Comparison of ENCODE assay signal across 33 cellular contexts in genomic region chr2:38070438-38070837, GRCh38. TPM values are rescaled to one million over a fixed set of nuclear protein-coding genes. Genes with fewer than 3 reads are reported as not detected.
DNase-seq lines count a peak whose midpoint lies in the region; ATAC-seq, FAIRE-seq and TF ChIP-seq lines count a peak whose summit lies in the region.
"Had no signal": no experiment of that assay in that cellular context is flagged by ENCODE, and none has a peak within 500 bp of the region (broad histone marks: within the 10 kb centered on the region; RNA-seq: fewer than 3 reads in every experiment).

No MANE protein-coding gene starts in this region.

- peak overlapping the region; percentile 19 for H3K4me2 ChIP-seq in astrocyte (ENCODE audit: low read length)
- peak overlapping the region; percentile 54 for H3K4me2 ChIP-seq in mesenchymal stem cell (ENCODE audit: low read length, poor library complexity, severe bottlenecking)

- no peak overlapping the region for H2BK15ac ChIP-seq in mesenchymal stem cell (ENCODE audit: low read depth, poor library complexity, severe bottlenecking)

- no peak overlapping the region for H2BK12ac ChIP-seq in mesenchymal stem cell (ENCODE audit: low read length in 2 of 2)

- WGBS in mesenchymal stem cell, result 94% methylated on average over 3 of the region's 3 CpGs

- no peak for ATAC-seq in HG03196 (IDR thresholded peaks at IDR 0.05; ENCODE audit: unreplicated experiment)
- ATAC-seq: activated CD4-positive, alpha-beta T cell treated with anti-CD3 and anti-CD28 coated beads for 36 hours; activated CD8-positive, alpha-beta T cell treated with anti-CD3 and anti-CD28 coated beads for 36 hours; HepG2; naive thymus-derived CD4-positive, alpha-beta T cell had no signal

- H3K27ac ChIP-seq in astrocyte (ENCODE audit: low read depth, low read length), result no peak overlapping the region
- H3K27ac ChIP-seq in mesenchymal stem cell (ENCODE audit: low read length, poor library complexity, severe bottlenecking), result peak overlapping the region; percentile 59
- H3K27ac ChIP-seq in uterus, result peak overlapping the region; percentile 93 to 97
- no peak overlapping the region for H3K27ac ChIP-seq in coronary artery
- H3K27ac ChIP-seq: epithelial cell of prostate, sigmoid colon, SJCRH30, transverse colon, VCaP had no signal

- H3K4me1 ChIP-seq in astrocyte (ENCODE audit: insufficient read depth, low read length) (no peaks in the 10 kb centered on the region), mesenchymal stem cell (ENCODE audit: control insufficient read depth, insufficient read depth, low read depth, low read length) (peaks cover 9% of the 10 kb centered on the region), uterus (no peaks in the 10 kb centered on the region)
- H3K4me1 ChIP-seq: SJCRH30 had no signal

- no peak overlapping the region for H3K27ac Mint-ChIP-seq in T-helper 2 cell treated with Interferon-gamma antibody and Interleukin-4, amounts not matched to agents 5 μg/mL and 100 μg/mL, for 36 hours
- H3K27ac Mint-ChIP-seq in astrocyte (ENCODE audit: unreplicated experiment), result no peak overlapping the region
- H3K27ac Mint-ChIP-seq: activated CD4-positive, alpha-beta T cell treated with anti-CD3 and anti-CD28 coated beads for 36 hours; activated CD8-positive, alpha-beta T cell treated with anti-CD3 and anti-CD28 coated beads for 36 hours; activated naive CD4-positive, alpha-beta T cell treated with anti-CD3 and anti-CD28 coated beads, Interleukin-2, amount 10 ng/mL, durations not matched to agents 7 days and 5 days; B cell; CD8-positive, alpha-beta memory T cell; naive thymus-derived CD4-positive, alpha-beta T cell had no signal

- peaks cover 17% of the 10 kb centered on the region for H4K20me1 ChIP-seq in astrocyte (ENCODE audit: insufficient read depth, low read length)

- H3K27me3 ChIP-seq in astrocyte (ENCODE audit: insufficient read depth, low read length) (peaks cover 31% of the 10 kb centered on the region), mesenchymal stem cell (ENCODE audit: control insufficient read depth in 1 of 2, insufficient read depth in 1 of 2, low read length in 2 of 2) (no peaks in the 10 kb centered on the region), uterus (no peaks in the 10 kb centered on the region)

- no peak overlapping the region for H3K14ac ChIP-seq in mesenchymal stem cell (ENCODE audit: low read length in 2 of 2)

- peaks cover 10% of the 10 kb centered on the region for H3K4me1 Mint-ChIP-seq in T-helper 2 cell treated with Interferon-gamma antibody and Interleukin-4, amounts not matched to agents 5 μg/mL and 100 μg/mL, for 36 hours (ENCODE audit: low read depth)
- peaks cover 2% of the 10 kb centered on the region for H3K4me1 Mint-ChIP-seq in astrocyte (ENCODE audit: low read depth, unreplicated experiment)

- no peak overlapping the region for H3K18ac ChIP-seq in mesenchymal stem cell (ENCODE audit: low read depth in 1 of 2, low read length in 2 of 2)

- H3K9ac ChIP-seq in astrocyte (ENCODE audit: low read length) (no peak overlapping the region), mesenchymal stem cell (ENCODE audit: low read length) (peak overlapping the region; percentile 62)

- no peak overlapping the region for H3K4me3 ChIP-seq in astrocyte (ENCODE audit: insufficient read depth, low read depth, low read length)
- H3K4me3 ChIP-seq in mesenchymal stem cell (ENCODE audit: insufficient read depth in 1 of 2, low read depth in 1 of 2, low read length in 2 of 2), result peak overlapping the region in 1 of 2 experiments; percentile 82
- H3K4me3 ChIP-seq in uterus, result no peak overlapping the region
- H3K4me3 ChIP-seq in coronary artery, result no peak overlapping the region
- H3K4me3 ChIP-seq: sigmoid colon, SJCRH30, transverse colon had no signal

- H3K9me3 ChIP-seq in astrocyte (ENCODE audit: insufficient read depth, low read depth, low read length), result no peaks in the 10 kb centered on the region
- H3K9me3 ChIP-seq in mesenchymal stem cell (ENCODE audit: control insufficient read depth, low read length), result no peaks in the 10 kb centered on the region
- H3K9me3 ChIP-seq in uterus, result no peaks in the 10 kb centered on the region
- H3K9me3 ChIP-seq: sigmoid colon, SJCRH30, transverse colon had no signal

- H3K9me3 Mint-ChIP-seq in T-helper 2 cell treated with Interferon-gamma antibody and Interleukin-4, amounts not matched to agents 5 μg/mL and 100 μg/mL, for 36 hours, result no peaks in the 10 kb centered on the region
- H3K9me3 Mint-ChIP-seq in astrocyte (ENCODE audit: unreplicated experiment), result peaks cover 5% of the 10 kb centered on the region
- H3K9me3 Mint-ChIP-seq: activated CD8-positive, alpha-beta T cell treated with anti-CD3 and anti-CD28 coated beads for 36 hours; activated naive CD4-positive, alpha-beta T cell treated with anti-CD3 and anti-CD28 coated beads, Interleukin-2, amount 10 ng/mL, durations not matched to agents 7 days and 5 days; CD8-positive, alpha-beta memory T cell had no signal

- intact Hi-C loops in uterus (cut with DNase I; ENCODE audit: low total_unique reads), result no loop called here

- TF ChIP-seq CTCF in astrocyte (IDR thresholded peaks at IDR 0.05; ENCODE audit: insufficient read depth, low read depth, low read length) (no peak), uterus (IDR thresholded peaks at IDR 0.05) (no peak), coronary artery (IDR thresholded peaks at IDR 0.05) (no peak)

- peaks cover 30% of the 10 kb centered on the region for H3K36me3 Mint-ChIP-seq in T-helper 2 cell treated with Interferon-gamma antibody and Interleukin-4, amounts not matched to agents 5 μg/mL and 100 μg/mL, for 36 hours (ENCODE audit: low read depth)
- peaks cover 8% of the 10 kb centered on the region for H3K36me3 Mint-ChIP-seq in astrocyte (ENCODE audit: low read depth, unreplicated experiment)

- H4K91ac ChIP-seq in mesenchymal stem cell (ENCODE audit: low read length), result no peak overlapping the region

- no peak overlapping the region for H2BK5ac ChIP-seq in mesenchymal stem cell (ENCODE audit: low read depth, low read length, poor library complexity, severe bottlenecking)

- DNase-seq in T-helper 2 cell treated with Interferon-gamma antibody and Interleukin-4, amounts not matched to agents 5 μg/mL and 100 μg/mL, for 36 hours (ENCODE audit: low spot score), result no peak
- no peak for DNase-seq in T-helper 2 cell
- no peak for DNase-seq in astrocyte (ENCODE audit: low read depth)
- no peak for DNase-seq in mesenchymal stem cell
- DNase-seq in uterus, result no peak
- no peak for DNase-seq in coronary artery (ENCODE audit: low spot score)
- DNase-seq in 8988T, result no peak
- DNase-seq: activated CD4-positive, alpha-beta T cell treated with anti-CD3 and anti-CD28 coated beads for 36 hours; activated CD8-positive, alpha-beta memory T cell treated with anti-CD3 and anti-CD28 coated beads, Interleukin-2, amount 50 U/mL, for 48 hours; activated CD8-positive, alpha-beta T cell treated with anti-CD3 and anti-CD28 coated beads for 36 hours; activated naive CD4-positive, alpha-beta T cell treated with anti-CD3 and anti-CD28 coated beads, Interleukin-2, amount 10 ng/mL, durations not matched to agents 7 days and 5 days; CD8-positive, alpha-beta memory T cell; DMS153; effector memory CD4-positive, alpha-beta T cell; H7; Karpas-422; naive thymus-derived CD4-positive, alpha-beta T cell; NCI-H446; nucleus accumbens; sigmoid colon; SJCRH30; stimulated activated CD4-positive, alpha-beta T cell treated with anti-CD3 and anti-CD28 coated beads, Interleukin-12 subunit alpha, Interleukin-12 subunit beta, amount 100 ng/mL, for 4 hours; stimulated activated CD4-positive, alpha-beta T cell treated with anti-CD3 and anti-CD28 coated beads, Interleukin-4, amount 100 ng/mL, for 1 hour; SW 1271; T1000; transverse colon had no signal

- TF ChIP-seq POLR2A in uterus (IDR thresholded peaks at IDR 0.05), result no peak

- H2BK120ac ChIP-seq in mesenchymal stem cell (ENCODE audit: low read depth, low read length), result no peak overlapping the region

- peaks cover 31% of the 10 kb centered on the region for H3K27me3 Mint-ChIP-seq in T-helper 2 cell treated with Interferon-gamma antibody and Interleukin-4, amounts not matched to agents 5 μg/mL and 100 μg/mL, for 36 hours (ENCODE audit: low read depth)
- peaks cover 32% of the 10 kb centered on the region for H3K27me3 Mint-ChIP-seq in astrocyte (ENCODE audit: low read depth, unreplicated experiment)

- H3K79me1 ChIP-seq in mesenchymal stem cell (replicated peaks; ENCODE audit: low read length, poor library complexity, severe bottlenecking), result no peaks in the 10 kb centered on the region

- H3K4ac ChIP-seq in mesenchymal stem cell (ENCODE audit: low read depth in 1 of 2, low read length in 2 of 2), result no peak overlapping the region

- peaks cover 22% of the 10 kb centered on the region for H3K79me2 ChIP-seq in astrocyte (ENCODE audit: insufficient read depth, low read length)

- H3K23ac ChIP-seq in mesenchymal stem cell (ENCODE audit: low read length in 2 of 2), result no peak overlapping the region

- H2AFZ ChIP-seq in astrocyte (ENCODE audit: low read depth, low read length) (no peak overlapping the region), mesenchymal stem cell (ENCODE audit: low read depth, low read length) (no peak overlapping the region)

- H3K36me3 ChIP-seq in astrocyte (ENCODE audit: insufficient read depth, low read length) (no peaks in the 10 kb centered on the region), mesenchymal stem cell (ENCODE audit: control insufficient read depth in 1 of 2, insufficient read depth in 2 of 2, low read depth in 1 of 2, low read length in 2 of 2) (peaks cover 23 to 93% of the 10 kb centered on the region in 2 experiments), uterus (no peaks in the 10 kb centered on the region)
- H3K36me3 ChIP-seq: sigmoid colon, SJCRH30, transverse colon had no signal

- H4K8ac ChIP-seq in mesenchymal stem cell (ENCODE audit: low read length), result no peak overlapping the region

- H3K4me3 Mint-ChIP-seq in T-helper 2 cell treated with Interferon-gamma antibody and Interleukin-4, amounts not matched to agents 5 μg/mL and 100 μg/mL, for 36 hours, result peak overlapping the region; percentile 34
- no peak overlapping the region for H3K4me3 Mint-ChIP-seq in astrocyte (ENCODE audit: unreplicated experiment)
- H3K4me3 Mint-ChIP-seq: activated CD4-positive, alpha-beta T cell treated with anti-CD3 and anti-CD28 coated beads for 36 hours; activated CD8-positive, alpha-beta T cell treated with anti-CD3 and anti-CD28 coated beads for 36 hours; activated naive CD4-positive, alpha-beta T cell treated with anti-CD3 and anti-CD28 coated beads, Interleukin-2, amount 10 ng/mL, durations not matched to agents 7 days and 5 days; B cell; CD8-positive, alpha-beta memory T cell had no signal

- no peak overlapping the region for H2AK5ac ChIP-seq in mesenchymal stem cell (ENCODE audit: low read length, severe bottlenecking)

- no peak for FAIRE-seq in astrocyte (lab: Jason Lieb, UNC)
- FAIRE-seq: GM12892, HepG2, islet of Langerhans had no signal

RNA-seq across cellular contexts. Expression of gene CYP1B1, which starts 5.5 kb away (rescaled TPM):
- total RNA-seq in astrocyte (12.9 and 20.8 TPM in 2 replicates), uterus (100 to 1,000 TPM in 1 of 4 donors, 10 to 100 TPM in 3; 42.8 to 118 (median 54.5) TPM)
- polyA plus RNA-seq in mesenchymal stem cell (2013, experiment 1 of 2), result 32.4 TPM
- polyA plus RNA-seq in mesenchymal stem cell (2013, experiment 2 of 2), result 33.1 TPM
- total RNA-seq: HepG2, SJCRH30 had no signal
- polyA plus RNA-seq: CD8-positive, alpha-beta memory T cell; HepG2 had no signal

Comparison
In these comparisons a context has a peak if more than half of its experiments do, and no peak if none do; other contexts are left out.
1. H3K27ac ChIP-seq: peak in mesenchymal stem cell (single experiment) and uterus (2 of 2); none in astrocyte (single experiment) and coronary artery (0 of 2).